ENCODE assay signal across 15 cellular contexts in the genomic region with DNA sequence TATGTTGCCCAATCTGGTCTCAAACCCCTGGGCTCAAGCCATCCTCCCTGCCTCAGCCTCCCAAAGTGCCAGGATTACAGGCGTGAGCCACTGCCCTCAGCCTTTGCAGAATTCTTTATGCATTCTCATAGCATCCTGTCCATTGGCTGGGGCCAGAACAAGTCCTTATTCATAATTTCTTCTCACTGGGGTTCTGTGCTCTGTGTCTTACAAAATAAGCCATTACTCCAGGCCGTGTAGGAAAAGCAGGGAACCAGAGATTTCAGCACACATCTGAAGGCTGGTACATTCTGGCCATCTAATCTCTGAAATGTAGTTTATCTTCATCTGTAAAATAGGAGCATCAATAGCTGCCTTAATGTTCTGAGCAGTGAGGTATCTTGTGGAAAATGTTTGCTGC. TPM values are rescaled to one million over a fixed set of nuclear protein-coding genes. Genes with fewer than 3 reads are reported as not detected.
A peak's percentile ranks its signal among the peaks of the same experiment; 100 is the strongest.
DNase-seq lines count a peak whose midpoint lies in the region; ATAC-seq and TF ChIP-seq lines count a peak whose summit lies in the region.
"Had no signal": no experiment of that assay in that cellular context is flagged by ENCODE, and none has a peak within 500 bp of the region (broad histone marks: within the 10 kb centered on the region; RNA-seq: fewer than 3 reads in every experiment).

No MANE protein-coding gene starts in this region.

- DNase-seq in dorsolateral prefrontal cortex = no peak
- DNase-seq in neural progenitor cell (ENCODE audit: low spot score) = no peak
- peak in 9 of 49 donors; percentile 2 to 58 (median 12) for DNase-seq in substantia nigra (lab: John Stamatoyannopoulos, UW)
- no peak for DNase-seq in NCI-H1930 (lab: John Stamatoyannopoulos, UW)
- no peak for DNase-seq in upper lobe of left lung
- no peak for DNase-seq in NCI-H774 (lab: John Stamatoyannopoulos, UW)
- no peak for DNase-seq in T1000 (lab: John Stamatoyannopoulos, UW)
- DNase-seq: ACHN; Caco-2; CD4-positive, alpha-beta T cell; GM23248 had no signal

- H3K79me2 ChIP-seq in neural progenitor cell (ENCODE audit: low read depth) = no peaks in the 10 kb centered on the region

- H3K4me2 ChIP-seq in neural progenitor cell = no peak overlapping the region

- no peak for TF ChIP-seq EP300 in upper lobe of left lung (IDR thresholded peaks at IDR 0.05)

- H3K4me1 Mint-ChIP-seq in neural progenitor cell = peaks cover 13% of the 10 kb centered on the region

- no peaks in the 10 kb centered on the region for H3K36me3 Mint-ChIP-seq in neural progenitor cell

- TF ChIP-seq CTCF in dorsolateral prefrontal cortex (IDR thresholded peaks at IDR 0.05 in 54 of 56, conservative IDR thresholded peaks at IDR 0.05 in 2 of 56; ENCODE audit: low read depth in 1 of 56, partially characterized antibody in 56 of 56) = no peak
- TF ChIP-seq CTCF in neural progenitor cell (IDR thresholded peaks at IDR 0.05) = no peak
- no peak for TF ChIP-seq CTCF in upper lobe of left lung (IDR thresholded peaks at IDR 0.05)

- H3K36me3 ChIP-seq in neural progenitor cell (no peaks in the 10 kb centered on the region), upper lobe of left lung (no peaks in the 10 kb centered on the region)
- H3K36me3 ChIP-seq: HAP-1 had no signal

- H3K4me1 ChIP-seq in neural progenitor cell = no peaks in the 10 kb centered on the region
- H3K4me1 ChIP-seq in upper lobe of left lung = no peaks in the 10 kb centered on the region
- H3K4me1 ChIP-seq: HAP-1 had no signal

- no peak overlapping the region for H3K9ac ChIP-seq in neural progenitor cell
- H3K9ac ChIP-seq: GM23248 had no signal

- 82 to 89% methylated on average over 2 of the region's 2 CpGs for WGBS in upper lobe of left lung, 2 donors

- no peak overlapping the region for H2AFZ ChIP-seq in neural progenitor cell (replicated peaks)
- H2AFZ ChIP-seq: GM23248 had no signal

- no peaks in the 10 kb centered on the region for H3K27me3 ChIP-seq in dorsolateral prefrontal cortex
- H3K27me3 ChIP-seq in neural progenitor cell = no peaks in the 10 kb centered on the region
- H3K27me3 ChIP-seq in upper lobe of left lung = no peaks in the 10 kb centered on the region

- H4K20me1 ChIP-seq in neural progenitor cell (ENCODE audit: low read depth) = no peaks in the 10 kb centered on the region

- ATAC-seq in upper lobe of left lung (ENCODE audit: low FRiP score in 2 of 2) = no peak
- ATAC-seq: HepG2 had no signal

- H3K9me3 Mint-ChIP-seq in neural progenitor cell = peaks cover 3% of the 10 kb centered on the region
- H3K9me3 Mint-ChIP-seq: CD4-positive, alpha-beta T cell had no signal

- intact Hi-C loops in dorsolateral prefrontal cortex (cut with DNase I) = no loop called here

- no peak overlapping the region for H3K4me3 Mint-ChIP-seq in neural progenitor cell
- H3K4me3 Mint-ChIP-seq: CD4-positive, alpha-beta T cell had no signal

- H3K9me3 ChIP-seq in neural progenitor cell (ENCODE audit: low read depth) (no peaks in the 10 kb centered on the region), upper lobe of left lung (no peaks in the 10 kb centered on the region)
- H3K9me3 ChIP-seq: Caco-2, HAP-1 had no signal

- TF ChIP-seq POLR2A in upper lobe of left lung (IDR thresholded peaks at IDR 0.05) = no peak

- peak overlapping the region in 49 of 59 donors; percentile 14 to 85 (median 70) for H3K27ac ChIP-seq in dorsolateral prefrontal cortex
- H3K27ac ChIP-seq in neural progenitor cell = no peak overlapping the region
- peak overlapping the region; percentile 30 for H3K27ac ChIP-seq in substantia nigra (ENCODE audit: low read depth, low read length, poor library complexity, severe bottlenecking)
- no peak overlapping the region for H3K27ac ChIP-seq in upper lobe of left lung
- H3K27ac ChIP-seq: C4-2B, GM23248 had no signal

- H3K4me3 ChIP-seq in dorsolateral prefrontal cortex (no peak overlapping the region), neural progenitor cell (no peak overlapping the region), upper lobe of left lung (no peak overlapping the region)
- H3K4me3 ChIP-seq: GM23248, HAP-1 had no signal

- no peaks in the 10 kb centered on the region for H3K27me3 Mint-ChIP-seq in neural progenitor cell (ENCODE audit: insufficient read depth, low read depth)
- H3K27me3 Mint-ChIP-seq: CD4-positive, alpha-beta T cell had no signal

- peak overlapping the region; percentile 40 for H3K27ac Mint-ChIP-seq in neural progenitor cell
- H3K27ac Mint-ChIP-seq: CD4-positive, alpha-beta T cell had no signal

- H3F3A ChIP-seq in neural progenitor cell (ENCODE audit: low read depth) = no peaks in the 10 kb centered on the region

RNA-seq across cellular contexts. Expression of gene OCM, which starts 10.3 kb away (rescaled TPM):
- 1 to 10 TPM in 58 of 120 experiments, under 1 TPM in 18, not detected in 44; 0.61 to 3.7 (median 1.4) TPM for total RNA-seq in dorsolateral prefrontal cortex
- not detected in 2 replicates for total RNA-seq in neural progenitor cell (ENCODE audit: low replicate concordance)
- total RNA-seq in upper lobe of left lung = not detected
- total RNA-seq: Caco-2, GM23248, H4, HepG2 had no signal

RNA-seq across cellular contexts. Expression of gene CCZ1, which starts 28.2 kb away (rescaled TPM):
- total RNA-seq in dorsolateral prefrontal cortex (100 to 1,000 TPM in 2 of 120 experiments, 10 to 100 TPM in 118; 29.0 to 104 (median 64.3) TPM), neural progenitor cell (ENCODE audit: low replicate concordance) (85.5 and 136 TPM in 2 replicates), upper lobe of left lung (10 to 100 TPM; 21.3 to 68.2 (median 48.9) TPM)

Comparison
In these comparisons a context has a peak if more than half of its experiments do, and no peak if none do; other contexts are left out.
1. H3K27ac ChIP-seq: peak in dorsolateral prefrontal cortex (49 of 59) and substantia nigra (single experiment); none in neural progenitor cell (single experiment) and upper lobe of left lung (0 of 4).